Comparison of ENCODE assay signal across 18 cellular contexts in genomic region chr13:93146584-93147292, GRCh38.
DNase-seq lines count a peak whose midpoint lies in the region; ATAC-seq and TF ChIP-seq lines count a peak whose summit lies in the region.
"Had no signal": no experiment of that assay in that cellular context is flagged by ENCODE, and none has a peak within 500 bp of the region (broad histone marks: within the 10 kb centered on the region; RNA-seq: fewer than 3 reads in every experiment).

No MANE protein-coding gene starts in this region.

- no peaks in the 10 kb centered on the region for H3K36me3 ChIP-seq in brain microvascular endothelial cell (replicated peaks)
- H3K36me3 ChIP-seq: uterus had no signal

- no peak for ATAC-seq in GM21576 (IDR thresholded peaks at IDR 0.05; ENCODE audit: unreplicated experiment)
- no peak for ATAC-seq in GM18517 (IDR thresholded peaks at IDR 0.05; ENCODE audit: unreplicated experiment)
- ATAC-seq: GM12878, T-cell had no signal

- peak overlapping the region; percentile 96 for H3K27ac ChIP-seq in brain microvascular endothelial cell
- H3K27ac ChIP-seq: uterus had no signal

- TF ChIP-seq POLR2A in NB4 (IDR thresholded peaks at IDR 0.05; ENCODE audit: extremely low read depth, insufficient read length): no peak

- no peak overlapping the region for H3K4me3 ChIP-seq in NB4 (ENCODE audit: low read depth, low read length)
- H3K4me3 ChIP-seq in brain microvascular endothelial cell (ENCODE audit: low read depth, low read length): no peak overlapping the region
- H3K4me3 ChIP-seq: GM12878, uterus had no signal

- DNase-seq in AG08395 (ENCODE audit: low spot score) (peak; percentile 8), NB4 (ENCODE audit: low read depth) (peak; percentile 62), brain microvascular endothelial cell (peak; percentile 93), left kidney (ENCODE audit: low read depth, low spot score) (peak; percentile 9), NCI-H446 treated with DMSO at 0.1 percent for 48 hours (lab: John Stamatoyannopoulos, UW) (no peak), mesenteric fat pad (ENCODE audit: low spot score) (no peak)
- DNase-seq: activated CD4-positive, alpha-beta T cell treated with anti-CD3 and anti-CD28 coated beads, Interleukin-2, amount 10 ng/mL, durations not matched to agents 24 days and 14 days; anterior cingulate cortex; DMS79 treated with DMSO at 0.1 percent for 48 hours; endodermal cell; Karpas-422; NCI-H2081 treated with DMSO at 0.1 percent for 48 hours; stimulated activated CD4-positive, alpha-beta T cell treated with anti-CD3 and anti-CD28 coated beads, Interleukin-1b, Interleukin-23, amount 100 ng/mL, for 48 hours; T-cell; uterus had no signal

- TF ChIP-seq CTCF in NB4 (IDR thresholded peaks at IDR 0.05; ENCODE audit: low read depth, low read length) (no peak), brain microvascular endothelial cell (IDR thresholded peaks at IDR 0.05; ENCODE audit: low read depth, low read length, missing control alignments) (no peak)

- H3K27me3 ChIP-seq in brain microvascular endothelial cell (replicated peaks): no peaks in the 10 kb centered on the region
- H3K27me3 ChIP-seq: uterus had no signal

- in situ Hi-C loops in brain microvascular endothelial cell (cut with HindIII; ENCODE audit: low pct_ligation_motif_present, low sequenced_read_pairs): no loop called here

Comparison
In these comparisons a context has a peak if more than half of its experiments do, and no peak if none do; other contexts are left out.
1. DNase-seq: peak in AG08395 (single experiment), NB4 (single experiment), brain microvascular endothelial cell (single experiment) and left kidney (single experiment); none in NCI-H446 treated with DMSO at 0.1 percent for 48 hours (single experiment) and mesenteric fat pad (single experiment).